23 cellular contexts compared by ENCODE assay signal in genomic region chr14:67859169-67859749, GRCh38.
"Had no signal": no experiment of that assay in that cellular context is flagged by ENCODE, and none has a peak within 500 bp of the region (broad histone marks: within the 10 kb centered on the region; RNA-seq: fewer than 3 reads in every experiment).

No MANE protein-coding gene starts in this region.

- H3K4me1 ChIP-seq: SJSA1 had no signal

- ATAC-seq: activated CD8-positive, alpha-beta memory T cell treated with anti-CD3 and anti-CD28 coated beads, Interleukin-2, amount 10 ng/mL, durations not matched to agents 7 days and 5 days; activated T-cell treated with anti-CD3 and anti-CD28 coated beads, Interleukin-2, amount 50 U/mL, for 4 hours; PC-3; T-cell had no signal

- DNase-seq: activated B cell treated with CpG ODN at 0.5 μM for 24 hours; activated CD4-positive, alpha-beta T cell treated with anti-CD3 and anti-CD28 coated beads for 1 hour; activated CD4-positive, alpha-beta T cell treated with anti-CD3 and anti-CD28 coated beads, Interleukin-2, amount 50 U/mL, for 48 hours; activated CD8-positive, alpha-beta memory T cell treated with anti-CD3 and anti-CD28 coated beads, Interleukin-2, amount 10 ng/mL, durations not matched to agents 7 days and 5 days; activated gamma-delta T cell; activated naive CD4-positive, alpha-beta T cell treated with anti-CD3 and anti-CD28 coated beads for 36 hours; activated T-cell treated with anti-CD3 and anti-CD28 coated beads, Interleukin-2, amount 50 U/mL, for 4 hours; amygdala; MM.1S; NCI-H1105; NCI-H1436 treated with DMSO at 0.1 percent for 48 hours; NCI-H187; NCI-H2081; NCI-H510A treated with DMSO at 0.1 percent for 48 hours; PC-3; SHP77; T-cell; T-helper 2 cell; T1000 had no signal

- FAIRE-seq: astrocyte, RCC 7860, TTC549 had no signal

- H3K4me3 ChIP-seq: SJSA1 had no signal

- H3K9me3 ChIP-seq: SJSA1 had no signal

- H3K36me3 ChIP-seq: SJSA1 had no signal

- H3K27me3 ChIP-seq: SJSA1 had no signal

- H3K27ac ChIP-seq: SJSA1 had no signal
